Comparison of ENCODE assay signal across 9 cellular contexts in genomic region chr9:127444921-127445850, GRCh38. TPM values are rescaled to one million over a fixed set of nuclear protein-coding genes. Genes with fewer than 3 reads are reported as not detected.
DNase-seq lines count a peak whose midpoint lies in the region; ATAC-seq and TF ChIP-seq lines count a peak whose summit lies in the region.
"Had no signal": no experiment of that assay in that cellular context is flagged by ENCODE, and none has a peak within 500 bp of the region (broad histone marks: within the 10 kb centered on the region; RNA-seq: fewer than 3 reads in every experiment).

No MANE protein-coding gene starts in this region.

- no peak overlapping the region for H3K23ac ChIP-seq in H9 (ENCODE audit: insufficient read length, low read depth, low read length)

- no peak overlapping the region for H2BK120ac ChIP-seq in H9 (ENCODE audit: low read depth, low read length, poor library complexity, severe bottlenecking)

- no peak overlapping the region for H3K4me2 ChIP-seq in DND-41 (ENCODE audit: insufficient read depth, low read length)
- H3K4me2 ChIP-seq in H9 (ENCODE audit: insufficient read depth, insufficient read length, low read length) = no peak overlapping the region

- no CpG with 5 or more reads among the region's 15 CpGs for WGBS in H9 (ENCODE audit: extremely low coverage, insufficient read length, low lambda C conversion rate)
- 90 to 92% (median 90%) methylated on average over 15 of the region's 15 CpGs for WGBS in ovary, 3 donors

- no peak overlapping the region for H3K9ac ChIP-seq in DND-41 (ENCODE audit: low read depth, low read length)
- no peak overlapping the region for H3K9ac ChIP-seq in H9 (ENCODE audit: extremely low read depth, insufficient read length, low read length)

- H3K9me3 Mint-ChIP-seq in H9 (peaks cover 0 to 1% of the 10 kb centered on the region in 2 experiments; a peak in 4 of 5 replicates), immature natural killer cell (no peaks in the 10 kb centered on the region), progenitor cell of endocrine pancreas (ENCODE audit: low read depth) (no peaks in the 10 kb centered on the region)
- peaks cover 8% of the 10 kb centered on the region for H3K9me3 Mint-ChIP-seq in activated CD8-positive, alpha-beta T cell treated with anti-CD3 and anti-CD28 coated beads, Interleukin-2, amount 10 ng/mL, durations not matched to agents 7 days and 5 days (ENCODE audit: insufficient read depth)

- no peak overlapping the region for H3K4ac ChIP-seq in H9 (ENCODE audit: low read depth, low read length)

- no peak overlapping the region for H3K18ac ChIP-seq in H9 (ENCODE audit: insufficient read length, low read depth, low read length)

- H2BK5ac ChIP-seq in H9 (ENCODE audit: insufficient read length, low read length) = no peak overlapping the region

- intact Hi-C loops in ovary (cut with DNase I) = loop anchor here in 1 of 4 donors (10.0 kb wide), 1 partner anchor 50 kb away; the partner anchor contains the start of gene SLC2A8

- H4K8ac ChIP-seq in H9 (replicated peaks; ENCODE audit: insufficient read length, low read depth, low read length) = no peak overlapping the region

- H3K4me3 Mint-ChIP-seq in H9 (no peak overlapping the region), immature natural killer cell (no peak overlapping the region), progenitor cell of endocrine pancreas (ENCODE audit: low read depth) (no peak overlapping the region)
- H3K4me3 Mint-ChIP-seq in activated CD8-positive, alpha-beta T cell treated with anti-CD3 and anti-CD28 coated beads, Interleukin-2, amount 10 ng/mL, durations not matched to agents 7 days and 5 days = no peak overlapping the region

- H3K14ac ChIP-seq in H9 (ENCODE audit: insufficient read depth, low read length) = no peak overlapping the region

- H3K27ac ChIP-seq in DND-41 (ENCODE audit: low read length) = no peak overlapping the region
- no peak overlapping the region for H3K27ac ChIP-seq in H9 (ENCODE audit: insufficient read length, low read depth, low read length)
- no peak overlapping the region for H3K27ac ChIP-seq in ovary

- H3K79me1 ChIP-seq in H9 (ENCODE audit: insufficient read depth, low read depth, low read length, poor library complexity, severe bottlenecking) = no peaks in the 10 kb centered on the region

- H2BK12ac ChIP-seq in H9 (ENCODE audit: insufficient read length, low read depth, low read length) = no peak overlapping the region

- H3K4me1 Mint-ChIP-seq in H9 (peaks cover 21 to 22% of the 10 kb centered on the region in 2 experiments), immature natural killer cell (peaks cover 24 to 36% of the 10 kb centered on the region in 2 donors), progenitor cell of endocrine pancreas (ENCODE audit: low read depth) (peaks cover 18% of the 10 kb centered on the region)
- H3K4me1 Mint-ChIP-seq in activated CD8-positive, alpha-beta T cell treated with anti-CD3 and anti-CD28 coated beads, Interleukin-2, amount 10 ng/mL, durations not matched to agents 7 days and 5 days (ENCODE audit: low read depth) = peaks cover 34% of the 10 kb centered on the region

- ATAC-seq in DND-41 (ENCODE audit: insufficient read depth, low read depth) = peak; percentile 18; the same call in 1 of the 3 replicates
- ATAC-seq in activated CD8-positive, alpha-beta T cell treated with anti-CD3 and anti-CD28 coated beads, Interleukin-2, amount 10 ng/mL, durations not matched to agents 7 days and 5 days = no peak

- no peak for TF ChIP-seq POLR2A in ovary (IDR thresholded peaks at IDR 0.05)

- H3K4me3 ChIP-seq in DND-41 (ENCODE audit: low read depth in 1 of 2, low read length in 2 of 2) (no peak overlapping the region), ovary (no peak overlapping the region)
- H3K4me3 ChIP-seq: thyroid gland had no signal

- H2AFZ ChIP-seq in DND-41 (ENCODE audit: low read depth, low read length) (no peak overlapping the region), H9 (ENCODE audit: low read length) (no peak overlapping the region)

- H3K27me3 Mint-ChIP-seq in H9 (ENCODE audit: low read depth) (no peaks in the 10 kb centered on the region; the same call in 1 of the 2 replicates), immature natural killer cell (ENCODE audit: low read depth in 3 of 3) (peaks cover 2 to 5% (median 4%) of the 10 kb centered on the region in 3 donors), progenitor cell of endocrine pancreas (no peaks in the 10 kb centered on the region)
- H3K27me3 Mint-ChIP-seq in activated CD8-positive, alpha-beta T cell treated with anti-CD3 and anti-CD28 coated beads, Interleukin-2, amount 10 ng/mL, durations not matched to agents 7 days and 5 days (ENCODE audit: low read depth) = no peaks in the 10 kb centered on the region

- no peak overlapping the region for H3K56ac ChIP-seq in H9 (ENCODE audit: insufficient read length, low read depth, low read length)

- H3K4me1 ChIP-seq in DND-41 (ENCODE audit: insufficient read depth, low read length) (peaks cover 24% of the 10 kb centered on the region), H9 (ENCODE audit: insufficient read depth, low read length) (no peaks in the 10 kb centered on the region), ovary (ENCODE audit: insufficient read depth) (peaks cover 6% of the 10 kb centered on the region)

- peaks cover 10% of the 10 kb centered on the region for H3K23me2 ChIP-seq in H9 (ENCODE audit: insufficient read length, low read depth, low read length, poor library complexity, severe bottlenecking)

- H3T11ph ChIP-seq in H9 (ENCODE audit: low read length) = no peak overlapping the region

- no peak overlapping the region for H4K91ac ChIP-seq in H9 (ENCODE audit: insufficient read length, low read depth, low read length)

- CTCF ChIA-PET in activated CD8-positive, alpha-beta T cell treated with anti-CD3 and anti-CD28 coated beads, Interleukin-2, amount 10 ng/mL, durations not matched to agents 7 days and 5 days (lab: Charles Lee) = no interaction called here

- H2BK20ac ChIP-seq in H9 (ENCODE audit: low read depth, low read length, poor library complexity, severe bottlenecking) = no peak overlapping the region

- DNase-seq in DND-41 (no peak), H9 (no peak), immature natural killer cell (no peak), GF-D8 (lab: John Stamatoyannopoulos, UW) (no peak), ovary (no peak), kidney glomerular epithelial cell (lab: John Stamatoyannopoulos, UW) (no peak), progenitor cell of endocrine pancreas (ENCODE audit: low spot score, unreplicated experiment) (no peak)
- DNase-seq in activated CD8-positive, alpha-beta T cell treated with anti-CD3 and anti-CD28 coated beads, Interleukin-2, amount 10 ng/mL, durations not matched to agents 7 days and 5 days = no peak

- H3K27me3 ChIP-seq in DND-41 (ENCODE audit: insufficient read depth, low read length, poor library complexity) (no peaks in the 10 kb centered on the region), H9 (ENCODE audit: insufficient read depth, low read length) (no peaks in the 10 kb centered on the region), ovary (no peaks in the 10 kb centered on the region)
- H3K27me3 ChIP-seq: thyroid gland had no signal

- peaks cover 84% of the 10 kb centered on the region for H3K36me3 ChIP-seq in DND-41 (ENCODE audit: insufficient read depth, low read length)
- no peaks in the 10 kb centered on the region for H3K36me3 ChIP-seq in ovary

- no peak overlapping the region for H2AK5ac ChIP-seq in H9 (ENCODE audit: insufficient read length, low read length)

- peaks cover 74 to 95% (median 85%) of the 10 kb centered on the region in 3 experiments for H3K36me3 Mint-ChIP-seq in H9 (ENCODE audit: insufficient read depth in 1 of 3, low read depth in 3 of 3)
- peaks cover 95% of the 10 kb centered on the region for H3K36me3 Mint-ChIP-seq in activated CD8-positive, alpha-beta T cell treated with anti-CD3 and anti-CD28 coated beads, Interleukin-2, amount 10 ng/mL, durations not matched to agents 7 days and 5 days (ENCODE audit: low read depth)
- peaks cover 19 to 59% (median 23%) of the 10 kb centered on the region in 3 donors for H3K36me3 Mint-ChIP-seq in immature natural killer cell
- peaks cover 58% of the 10 kb centered on the region for H3K36me3 Mint-ChIP-seq in progenitor cell of endocrine pancreas (ENCODE audit: insufficient read depth)

- H3K9me3 ChIP-seq in DND-41 (ENCODE audit: insufficient read depth, low read length, severe bottlenecking) = no peaks in the 10 kb centered on the region
- H3K9me3 ChIP-seq in H9 (ENCODE audit: control insufficient read depth, low read depth, low read length) = no peaks in the 10 kb centered on the region
- no peaks in the 10 kb centered on the region for H3K9me3 ChIP-seq in ovary
- H3K9me3 ChIP-seq: thyroid gland had no signal

- POLR2A ChIA-PET in activated CD8-positive, alpha-beta T cell treated with anti-CD3 and anti-CD28 coated beads, Interleukin-2, amount 10 ng/mL, durations not matched to agents 7 days and 5 days (lab: Charles Lee) = no interaction called here

- H3K79me2 ChIP-seq in DND-41 (ENCODE audit: insufficient read depth, low read length) (peaks cover 23% of the 10 kb centered on the region), H9 (ENCODE audit: insufficient read depth, low read length) (peaks cover 11% of the 10 kb centered on the region; the same call in 1 of the 2 replicates)

- H4K20me1 ChIP-seq in DND-41 (ENCODE audit: insufficient read depth, low read length) (peaks cover 46% of the 10 kb centered on the region), H9 (ENCODE audit: control insufficient read depth, insufficient read depth, insufficient read length) (no peaks in the 10 kb centered on the region)

- H4K5ac ChIP-seq in H9 (ENCODE audit: insufficient read length, low read depth, low read length) = no peak overlapping the region

- H2BK15ac ChIP-seq in H9 (ENCODE audit: low read depth, low read length) = no peak overlapping the region

- H3K27ac Mint-ChIP-seq in H9 = peak overlapping the region in 2 of 3 experiments; percentile 77 to 99; a peak in 4 of 7 replicates
- peak overlapping the region; percentile 6 for H3K27ac Mint-ChIP-seq in activated CD8-positive, alpha-beta T cell treated with anti-CD3 and anti-CD28 coated beads, Interleukin-2, amount 10 ng/mL, durations not matched to agents 7 days and 5 days
- H3K27ac Mint-ChIP-seq in immature natural killer cell = peak overlapping the region in 4 of 6 donors; percentile 38 to 94 (median 57)
- no peak overlapping the region for H3K27ac Mint-ChIP-seq in progenitor cell of endocrine pancreas

- TF ChIP-seq EP300 in ovary (IDR thresholded peaks at IDR 0.05) = no peak

- TF ChIP-seq CTCF in DND-41 (IDR thresholded peaks at IDR 0.05; ENCODE audit: borderline replicate concordance, extremely low read depth, low read length, poor library complexity, severe bottlenecking) (no peak), H9 (conservative IDR thresholded peaks at IDR 0.05) (no peak), ovary (IDR thresholded peaks at IDR 0.05) (no peak), progenitor cell of endocrine pancreas (IDR thresholded peaks at IDR 0.05; ENCODE audit: unreplicated experiment) (no peak)

RNA-seq across cellular contexts. Expression of gene RPL12, which starts 6.0 kb away (rescaled TPM):
- 1,710 and 1,711 TPM in 2 replicates for total RNA-seq in H9 (2021)
- total RNA-seq in activated CD8-positive, alpha-beta T cell treated with anti-CD3 and anti-CD28 coated beads, Interleukin-2, amount 10 ng/mL, durations not matched to agents 7 days and 5 days = 1,000 to 10,000 TPM; 1,248 to 1,328 TPM
- polyA plus RNA-seq in immature natural killer cell = 100 to 1,000 TPM; 517 to 724 (median 686) TPM
- 1,000 to 10,000 TPM; 1,883 to 4,136 (median 2,145) TPM for total RNA-seq in ovary
- 1,000 to 10,000 TPM; 3,825 to 5,812 TPM for polyA plus RNA-seq in ovary
- 1,044 and 1,067 TPM in 2 replicates for total RNA-seq in progenitor cell of endocrine pancreas

RNA-seq across cellular contexts. Expression of gene LRSAM1, which starts 6.1 kb away (rescaled TPM):
- 15.0 and 16.2 TPM in 2 replicates for total RNA-seq in H9 (2021)
- total RNA-seq in activated CD8-positive, alpha-beta T cell treated with anti-CD3 and anti-CD28 coated beads, Interleukin-2, amount 10 ng/mL, durations not matched to agents 7 days and 5 days = 10 to 100 TPM; 17.8 to 18.0 TPM
- polyA plus RNA-seq in immature natural killer cell = 1 to 10 TPM; 2.7 to 6.4 (median 4.4) TPM
- total RNA-seq in ovary = 10 to 100 TPM; 14.2 to 28.5 (median 20.9) TPM
- polyA plus RNA-seq in ovary = 10 to 100 TPM in 1 of 2 donors, 1 to 10 TPM in 1; 9.0 to 11.9 TPM
- 28.5 TPM in 2 replicates for total RNA-seq in progenitor cell of endocrine pancreas

RNA-seq across cellular contexts. Expression of gene ZNF79, which starts 21.0 kb away (rescaled TPM):
- total RNA-seq in H9 (2021) (11.5 TPM in 2 replicates), ovary (10 to 100 TPM in 5 of 7 donors, 1 to 10 TPM in 2; 6.8 to 12.3 (median 11.0) TPM), progenitor cell of endocrine pancreas (12.4 and 12.7 TPM in 2 replicates)
- 10 to 100 TPM; 11.3 to 12.1 TPM for total RNA-seq in activated CD8-positive, alpha-beta T cell treated with anti-CD3 and anti-CD28 coated beads, Interleukin-2, amount 10 ng/mL, durations not matched to agents 7 days and 5 days
- polyA plus RNA-seq in immature natural killer cell (10 to 100 TPM in 1 of 3 donors, 1 to 10 TPM in 2; 4.0 to 10.9 (median 5.1) TPM), ovary (1 to 10 TPM; 3.9 to 8.1 TPM)

RNA-seq across cellular contexts. Expression of gene SLC2A8, which starts 48.2 kb away (rescaled TPM):
- total RNA-seq in H9 (2021) (38.3 and 38.4 TPM in 2 replicates), ovary (10 to 100 TPM in 6 of 7 donors, 1 to 10 TPM in 1; 9.4 to 21.2 (median 17.9) TPM), progenitor cell of endocrine pancreas (48.0 and 50.7 TPM in 2 replicates)
- 1 to 10 TPM; 5.6 to 7.2 TPM for total RNA-seq in activated CD8-positive, alpha-beta T cell treated with anti-CD3 and anti-CD28 coated beads, Interleukin-2, amount 10 ng/mL, durations not matched to agents 7 days and 5 days
- polyA plus RNA-seq in immature natural killer cell (10 to 100 TPM; 11.2 to 14.5 (median 12.7) TPM), ovary (10 to 100 TPM in 1 of 2 donors, 1 to 10 TPM in 1; 6.2 to 17.2 TPM)
